Comparison of ENCODE assay signal across 9 cellular contexts in the genomic region with DNA sequence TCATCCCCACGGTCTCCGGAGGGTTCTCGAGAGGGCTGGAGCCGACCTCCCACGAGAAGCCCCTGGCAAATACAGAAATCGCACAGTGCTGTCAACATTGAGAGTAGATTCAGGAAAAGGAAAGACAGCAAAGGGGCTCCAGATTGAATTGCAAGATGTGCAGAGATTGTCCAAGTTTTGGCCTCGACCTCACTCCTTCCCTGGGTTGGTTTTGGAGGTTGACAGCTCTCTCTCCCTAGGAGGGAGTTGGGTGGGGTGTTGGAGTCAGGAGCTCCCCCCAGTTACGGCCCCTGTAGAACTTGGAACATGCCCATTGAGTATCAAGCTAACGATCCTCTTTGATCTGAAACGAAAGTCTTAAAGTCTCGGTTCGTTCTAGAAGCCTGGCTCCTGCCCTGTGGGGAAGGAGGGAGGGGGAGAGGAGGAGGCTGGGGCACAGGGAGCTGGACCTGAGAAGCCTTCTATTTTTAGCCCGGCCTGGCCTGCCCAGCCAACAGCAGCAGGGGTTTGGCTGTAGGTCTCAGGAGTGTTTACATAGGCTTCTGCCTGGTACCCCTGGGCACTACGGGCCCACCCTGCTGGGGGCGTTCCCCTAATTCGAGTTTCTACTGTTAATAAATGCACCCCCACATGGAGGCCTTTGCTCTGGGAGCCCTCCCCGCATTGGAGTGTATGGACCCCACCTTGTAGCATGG. TPM values are rescaled to one million over a fixed set of nuclear protein-coding genes. Genes with fewer than 3 reads are reported as not detected.
DNase-seq lines count a peak whose midpoint lies in the region; ATAC-seq and TF ChIP-seq lines count a peak whose summit lies in the region.
"Had no signal": no experiment of that assay in that cellular context is flagged by ENCODE, and none has a peak within 500 bp of the region (broad histone marks: within the 10 kb centered on the region; RNA-seq: fewer than 3 reads in every experiment).

No MANE protein-coding gene starts in this region.

- no peak overlapping the region for H3K4me3 ChIP-seq in hepatocyte
- peak overlapping the region; percentile 47 for H3K4me3 ChIP-seq in rectal smooth muscle tissue (ENCODE audit: low read length)
- no peak overlapping the region for H3K4me3 ChIP-seq in Caco-2 (ENCODE audit: low read depth, low read length)

- peak overlapping the region; percentile 90 for H3K4me2 ChIP-seq in hepatocyte

- TF ChIP-seq CTCF in hepatocyte (IDR thresholded peaks at IDR 0.05; ENCODE audit: poor library complexity), result no peak
- TF ChIP-seq CTCF in Caco-2 (IDR thresholded peaks at IDR 0.05; ENCODE audit: insufficient read depth in 1 of 2, low read depth in 1 of 2, low read length in 1 of 2, severe bottlenecking in 1 of 2, unreplicated experiment in 1 of 2), result no peak

- no peaks in the 10 kb centered on the region for H4K20me1 ChIP-seq in hepatocyte (ENCODE audit: insufficient read depth, poor library complexity, severe bottlenecking)

- peaks cover 8% of the 10 kb centered on the region for H3K4me1 ChIP-seq in hepatocyte (ENCODE audit: insufficient read depth)
- peaks cover 4% of the 10 kb centered on the region for H3K4me1 ChIP-seq in rectal smooth muscle tissue (ENCODE audit: control insufficient read depth, insufficient read depth, low read length)
- H3K4me1 ChIP-seq in Caco-2, result no peaks in the 10 kb centered on the region

- no peaks in the 10 kb centered on the region for H3K79me2 ChIP-seq in hepatocyte

- H3K27me3 Mint-ChIP-seq in Caco-2 (ENCODE audit: insufficient read depth, unreplicated experiment), result peaks cover 15% of the 10 kb centered on the region

- H3K36me3 ChIP-seq in hepatocyte (replicated peaks; ENCODE audit: insufficient read depth, low read depth) (no peaks in the 10 kb centered on the region), rectal smooth muscle tissue (ENCODE audit: control insufficient read depth, insufficient read depth, low read length) (no peaks in the 10 kb centered on the region), Caco-2 (ENCODE audit: control insufficient read depth, insufficient read depth, low read length) (no peaks in the 10 kb centered on the region)

- CTCF ChIA-PET in Caco-2 (lab: Charles Lee), result interaction anchor here (1.5 kb wide), 1 partner anchor 51 kb away, joined by 4 read pairs; no protein-coding TSS in a partner anchor

- no peaks in the 10 kb centered on the region for H3K36me3 Mint-ChIP-seq in Caco-2 (ENCODE audit: insufficient read depth, unreplicated experiment)

- POLR2A ChIA-PET in Caco-2 (lab: Charles Lee), result interaction anchor here (0.6 kb wide), 1 partner anchor 12 kb away, joined by 7 read pairs; no protein-coding TSS in a partner anchor

- no peak overlapping the region for H3K4me3 Mint-ChIP-seq in Caco-2 (ENCODE audit: unreplicated experiment)

- H3K9me2 ChIP-seq in hepatocyte (replicated peaks; ENCODE audit: insufficient read depth), result no peaks in the 10 kb centered on the region

- intact Hi-C loops in Caco-2 (cut with micrococcal nuclease; ENCODE audit: unreplicated experiment), result no loop called here

- no TSS peak for BruUV-seq in Caco-2 (replicated peaks; lab: Mats Ljungman, UMichigan)

- H3K27ac ChIP-seq in hepatocyte (no peak overlapping the region), rectal smooth muscle tissue (ENCODE audit: low read depth, low read length) (peak overlapping the region; percentile 78)

- H3K9ac ChIP-seq in rectal smooth muscle tissue (ENCODE audit: low read length), result no peak overlapping the region

- H2AFZ ChIP-seq in hepatocyte, result peak overlapping the region; percentile 5

- no peaks in the 10 kb centered on the region for H3K9me3 ChIP-seq in hepatocyte (ENCODE audit: low read depth)
- no peaks in the 10 kb centered on the region for H3K9me3 ChIP-seq in Caco-2

- WGBS in hepatocyte (ENCODE audit: low lambda C conversion rate, missing lambda C conversion rate), result 28% methylated on average over 17 of the region's 17 CpGs

- ATAC-seq in GM19452 (IDR thresholded peaks at IDR 0.05; ENCODE audit: unreplicated experiment), result no peak

- no peaks in the 10 kb centered on the region for H3K4me1 Mint-ChIP-seq in Caco-2 (ENCODE audit: low read depth, unreplicated experiment)

- H3K9me3 Mint-ChIP-seq in Caco-2 (ENCODE audit: unreplicated experiment), result no peaks in the 10 kb centered on the region

- no peak for TF ChIP-seq POLR2A in erythroblast (IDR thresholded peaks at IDR 0.05; ENCODE audit: low read length)

- no peak overlapping the region for H3K27ac Mint-ChIP-seq in Caco-2 (ENCODE audit: unreplicated experiment)

- DNase-seq in EH (ENCODE audit: low read depth), result peak; percentile 57
- peak; percentile 22 for DNase-seq in amniotic epithelial cell (ENCODE audit: low read depth)
- peak; percentile 28 for DNase-seq in hepatocyte (ENCODE audit: low spot score)
- no peak for DNase-seq in erythroblast (lab: John Stamatoyannopoulos, UW)
- no peak for DNase-seq in Caco-2
- no peak for DNase-seq in NCI-H82 (lab: John Stamatoyannopoulos, UW)

- H3K27me3 ChIP-seq in hepatocyte, result peaks cover 51% of the 10 kb centered on the region
- peaks cover 2% of the 10 kb centered on the region for H3K27me3 ChIP-seq in rectal smooth muscle tissue (ENCODE audit: control insufficient read depth, insufficient read depth, low read length)
- no peaks in the 10 kb centered on the region; the same call in 1 of the 2 replicates for H3K27me3 ChIP-seq in Caco-2 (replicated peaks; ENCODE audit: control insufficient read depth, insufficient read depth, low read length)

RNA-seq across cellular contexts. Expression of gene KY, which starts 0.7 kb away (rescaled TPM):
- total RNA-seq in hepatocyte (0.76 and 1.6 TPM in 2 replicates), Caco-2 (2022) (not detected in 2 replicates)
- 0.21 and 0.53 TPM in 2 replicates for polyA plus RNA-seq in hepatocyte
- total RNA-seq: LHCN-M2 had no signal

Comparison
In these comparisons a context has a peak if more than half of its experiments do, and no peak if none do; other contexts are left out.
1. DNase-seq: peak in EH (single experiment), amniotic epithelial cell (single experiment) and hepatocyte (single experiment); none in erythroblast (0 of 2), Caco-2 (0 of 2) and NCI-H82 (single experiment).